In genomic region chr4:74262522-74262921, GRCh38 we compare ENCODE assay signal across 35 cellular contexts. TPM values are rescaled to one million over a fixed set of nuclear protein-coding genes. Genes with fewer than 3 reads are reported as not detected.
DNase-seq lines count a peak whose midpoint lies in the region; ATAC-seq and TF ChIP-seq lines count a peak whose summit lies in the region.
"Had no signal": no experiment of that assay in that cellular context is flagged by ENCODE, and none has a peak within 500 bp of the region (broad histone marks: within the 10 kb centered on the region; RNA-seq: fewer than 3 reads in every experiment).

No MANE protein-coding gene starts in this region.

- H3K4me2 ChIP-seq in GM23248 (ENCODE audit: unreplicated experiment) (no peak overlapping the region), SK-N-SH (no peak overlapping the region)

- in situ Hi-C loops in GM23248 (cut with MboI): no loop called here

- TF ChIP-seq RAD21 in SK-N-SH (IDR thresholded peaks at IDR 0.05; ENCODE audit: low read length): no peak

- no peak for ATAC-seq in activated T-helper 17 cell treated with anti-CD3 and anti-CD28 coated beads, Interleukin-2, amount 50 U/mL, for 72 hours (replicated peaks)
- ATAC-seq: activated CD4-positive, CD25-positive, alpha-beta regulatory T cell treated with anti-CD3 and anti-CD28 coated beads, Interleukin-2, amount 50 U/mL, for 24 hours; HepG2; left ventricle myocardium superior; stimulated activated naive CD8-positive, alpha-beta T cell treated with anti-CD3 and anti-CD28 coated beads, Interleukin-15, Interleukin-2, amounts not matched to agents 100 U/mL and 50 U/mL, for 24 hours; T-helper 17 cell; upper lobe of right lung had no signal

- H3K4me3 ChIP-seq in GM23248: no peak overlapping the region
- no peak overlapping the region for H3K4me3 ChIP-seq in SK-N-SH (ENCODE audit: low read depth in 2 of 2, low read length in 1 of 2)
- H3K4me3 ChIP-seq in epithelial cell of esophagus (ENCODE audit: low read length): no peak overlapping the region
- H3K4me3 ChIP-seq: adrenal gland, colonic mucosa, SK-N-MC, upper lobe of right lung had no signal

- H3K9me3 ChIP-seq in GM23248 (ENCODE audit: low read depth) (no peaks in the 10 kb centered on the region), SK-N-SH (no peaks in the 10 kb centered on the region)
- H3K9me3 ChIP-seq: adrenal gland, colonic mucosa, upper lobe of right lung had no signal

- H3K4me1 ChIP-seq in GM23248 (ENCODE audit: insufficient read depth): no peaks in the 10 kb centered on the region
- H3K4me1 ChIP-seq in SK-N-SH (ENCODE audit: control insufficient read depth in 1 of 2, insufficient read depth in 2 of 2, low read depth in 1 of 2, low read length in 1 of 2): no peaks in the 10 kb centered on the region; a peak in 1 of 4 replicates
- H3K4me1 ChIP-seq: colonic mucosa, upper lobe of right lung had no signal

- no peak overlapping the region for H3K4me3 Mint-ChIP-seq in activated T-helper 17 cell treated with anti-CD3 and anti-CD28 coated beads, Interleukin-2, amount 50 U/mL, for 72 hours
- H3K4me3 Mint-ChIP-seq: activated CD4-positive, alpha-beta memory T cell treated with anti-CD3 and anti-CD28 coated beads for 36 hours; activated naive CD4-positive, alpha-beta T cell treated with anti-CD3 and anti-CD28 coated beads for 36 hours; activated T-helper 1 cell treated with anti-CD3 and anti-CD28 coated beads, Interleukin-12 subunit alpha, Interleukin-12 subunit beta, Interleukin-2, Interleukin-4 antibody, amounts not matched to agents 30 ng/mL and 10 ng/mL and 1 ng/mL, durations not matched to agents 14 hours and 24 hours and 36 hours; T-helper 17 cell had no signal

- DNase-seq in DMS53 (lab: John Stamatoyannopoulos, UW) (peak; percentile 46), DMS53 treated with DMSO at 0.1 percent for 48 hours (lab: John Stamatoyannopoulos, UW; ENCODE audit: unreplicated experiment) (no peak), GM23248 (peak; percentile 13), SK-N-SH (peak; percentile 6), epithelial cell of esophagus (ENCODE audit: low read depth) (peak; percentile 21), SW 1271 (lab: John Stamatoyannopoulos, UW) (no peak)
- DNase-seq in stimulated activated CD4-positive, alpha-beta T cell treated with anti-CD3 and anti-CD28 coated beads, Interleukin-1b, Interleukin-23, amount 100 ng/mL, for 48 hours: no peak
- DNase-seq: activated CD4-positive, alpha-beta memory T cell treated with anti-CD3 and anti-CD28 coated beads for 36 hours; activated CD8-positive, alpha-beta memory T cell treated with anti-CD3 and anti-CD28 coated beads, Interleukin-2, amount 50 U/mL, for 4 hours; activated naive CD4-positive, alpha-beta T cell treated with anti-CD3 and anti-CD28 coated beads for 36 hours; adrenal gland; C1 segment of cervical spinal cord; colonic mucosa; DND-41; effector memory CD4-positive, alpha-beta T cell; HCEC 1CT; Kasumi-1; kidney; left ventricle myocardium superior; NCI-H187 treated with DMSO at 0.1 percent for 48 hours; NCI-H345; NCI-H82; small intestine; stimulated activated naive CD8-positive, alpha-beta T cell treated with anti-CD3 and anti-CD28 coated beads, Interleukin-15, Interleukin-2, amounts not matched to agents 100 U/mL and 50 U/mL, for 24 hours; T-helper 17 cell; upper lobe of right lung had no signal

- no peak overlapping the region for H3K27ac Mint-ChIP-seq in activated T-helper 17 cell treated with anti-CD3 and anti-CD28 coated beads, Interleukin-2, amount 50 U/mL, for 72 hours
- H3K27ac Mint-ChIP-seq: activated CD4-positive, alpha-beta memory T cell treated with anti-CD3 and anti-CD28 coated beads for 36 hours; activated naive CD4-positive, alpha-beta T cell treated with anti-CD3 and anti-CD28 coated beads for 36 hours; activated T-helper 1 cell treated with anti-CD3 and anti-CD28 coated beads, Interleukin-12 subunit alpha, Interleukin-12 subunit beta, Interleukin-2, Interleukin-4 antibody, amounts not matched to agents 30 ng/mL and 10 ng/mL and 1 ng/mL, durations not matched to agents 14 hours and 24 hours and 36 hours; T-helper 17 cell had no signal

- POLR2A ChIA-PET in SK-N-SH (lab: Yijun Ruan, JAX): interaction anchor here (0.5 kb wide), 1 partner anchor 1385 kb away, joined by 3 read pairs; no protein-coding TSS in a partner anchor

- CTCF ChIA-PET in SK-N-SH (lab: Yijun Ruan, JAX): no interaction called here

- H3K27ac ChIP-seq in GM23248 (no peak overlapping the region), SK-N-SH (ENCODE audit: low read depth in 2 of 2, low read length in 1 of 2) (no peak overlapping the region)
- H3K27ac ChIP-seq: 22Rv1, adrenal gland, colonic mucosa, SK-N-MC, upper lobe of right lung had no signal

- H4K20me1 ChIP-seq in GM23248 (ENCODE audit: insufficient read depth) (no peaks in the 10 kb centered on the region), SK-N-SH (ENCODE audit: insufficient read depth) (no peaks in the 10 kb centered on the region)

- H3K9me3 Mint-ChIP-seq in activated T-helper 17 cell treated with anti-CD3 and anti-CD28 coated beads, Interleukin-2, amount 50 U/mL, for 72 hours: no peaks in the 10 kb centered on the region
- H3K9me3 Mint-ChIP-seq: activated CD4-positive, alpha-beta memory T cell treated with anti-CD3 and anti-CD28 coated beads for 36 hours; activated naive CD4-positive, alpha-beta T cell treated with anti-CD3 and anti-CD28 coated beads for 36 hours; activated T-helper 1 cell treated with anti-CD3 and anti-CD28 coated beads, Interleukin-12 subunit alpha, Interleukin-12 subunit beta, Interleukin-2, Interleukin-4 antibody, amounts not matched to agents 30 ng/mL and 10 ng/mL and 1 ng/mL, durations not matched to agents 14 hours and 24 hours and 36 hours had no signal

- H2AFZ ChIP-seq in GM23248 (no peak overlapping the region), SK-N-SH (ENCODE audit: low read depth) (no peak overlapping the region)

- TF ChIP-seq EP300 in SK-N-SH (IDR thresholded peaks at IDR 0.05; ENCODE audit: borderline replicate concordance in 1 of 2, low read depth in 1 of 2, low read length in 1 of 2): peak in 1 of 2 experiments; percentile 46; a peak in 1 of 4 replicates

- H3K79me2 ChIP-seq in GM23248 (ENCODE audit: insufficient read depth) (no peaks in the 10 kb centered on the region), SK-N-SH (ENCODE audit: insufficient read depth) (no peaks in the 10 kb centered on the region)

- H3K36me3 ChIP-seq in GM23248 (ENCODE audit: low read depth) (no peaks in the 10 kb centered on the region), SK-N-SH (replicated peaks in 1 of 2; ENCODE audit: control insufficient read depth in 1 of 2, insufficient read depth in 2 of 2, low read length in 1 of 2) (no peaks in the 10 kb centered on the region)
- H3K36me3 ChIP-seq: adrenal gland, colonic mucosa, upper lobe of right lung had no signal

- H3K9me2 ChIP-seq in GM23248 (ENCODE audit: insufficient read depth) (no peaks in the 10 kb centered on the region), SK-N-SH (no peaks in the 10 kb centered on the region)

- no peak for TF ChIP-seq CTCF in SK-N-SH (IDR thresholded peaks at IDR 0.05)
- TF ChIP-seq CTCF in epithelial cell of esophagus (IDR thresholded peaks at IDR 0.05; ENCODE audit: insufficient read depth, low read depth, low read length, missing control alignments): no peak

- H3K4me1 Mint-ChIP-seq in activated T-helper 17 cell treated with anti-CD3 and anti-CD28 coated beads, Interleukin-2, amount 50 U/mL, for 72 hours: no peaks in the 10 kb centered on the region
- H3K4me1 Mint-ChIP-seq: T-helper 17 cell had no signal

- H3F3A ChIP-seq in GM23248 (ENCODE audit: insufficient read depth) (peaks cover under 1% of the 10 kb centered on the region; the same call in 1 of the 2 replicates), SK-N-SH (replicated peaks; ENCODE audit: insufficient read depth) (no peaks in the 10 kb centered on the region)

- no peaks in the 10 kb centered on the region for H3K27me3 Mint-ChIP-seq in activated T-helper 17 cell treated with anti-CD3 and anti-CD28 coated beads, Interleukin-2, amount 50 U/mL, for 72 hours
- H3K27me3 Mint-ChIP-seq: activated CD4-positive, alpha-beta memory T cell treated with anti-CD3 and anti-CD28 coated beads for 36 hours; T-helper 17 cell had no signal

- no peaks in the 10 kb centered on the region for H3K36me3 Mint-ChIP-seq in activated T-helper 17 cell treated with anti-CD3 and anti-CD28 coated beads, Interleukin-2, amount 50 U/mL, for 72 hours (ENCODE audit: low read depth)
- H3K36me3 Mint-ChIP-seq: activated CD4-positive, alpha-beta memory T cell treated with anti-CD3 and anti-CD28 coated beads for 36 hours had no signal

- H3K27me3 ChIP-seq in GM23248 (replicated peaks; ENCODE audit: insufficient read depth) (no peaks in the 10 kb centered on the region), SK-N-SH (ENCODE audit: insufficient read depth) (no peaks in the 10 kb centered on the region)
- H3K27me3 ChIP-seq: adrenal gland, colonic mucosa, upper lobe of right lung had no signal

- H3K9ac ChIP-seq in GM23248 (no peak overlapping the region), SK-N-SH (no peak overlapping the region)

TF ChIP-seq in SK-N-SH, 30 proteins besides CTCF, POLR2A, EP300 and RAD21 (continues in another document):
- TF ChIP-seq ELF1 (IDR thresholded peaks at IDR 0.05) (no peak), PBX3 (IDR thresholded peaks at IDR 0.05) (peak; percentile 72), YY1 (IDR thresholded peaks at IDR 0.05; ENCODE audit: low read depth) (no peak), USF1 (IDR thresholded peaks at IDR 0.05; ENCODE audit: borderline replicate concordance, low read depth) (no peak)

RNA-seq across cellular contexts. Expression of gene EPGN, which starts 45.7 kb away (rescaled TPM):
- 0.86 TPM in 1 of 2 replicates, not detected in the other for total RNA-seq in GM23248 (2014; rRNA removed; shearing (Covaris generic))
- polyA plus RNA-seq in GM23248 (2016; fragmentation: Nextera tagmentation; extraction: Ambion mirVana) (0.46 TPM in 1 of 2 replicates, not detected in the other), SK-N-SH (2012; rRNA removed) (0.23 and 0.52 TPM in 2 replicates)
- polyA plus RNA-seq in SK-N-SH (2012; cell fraction: cytosol; rRNA removed): 0.38 and 0.76 TPM in 2 replicates
- polyA plus RNA-seq in SK-N-SH (2012; cell fraction: nucleus; rRNA removed): 0.09 and 0.20 TPM in 2 replicates
- total RNA-seq in activated T-helper 17 cell treated with anti-CD3 and anti-CD28 coated beads, Interleukin-2, amount 50 U/mL, for 72 hours: not detected
- total RNA-seq: activated CD4-positive, alpha-beta memory T cell treated with anti-CD3 and anti-CD28 coated beads for 36 hours; activated naive CD4-positive, alpha-beta T cell treated with anti-CD3 and anti-CD28 coated beads for 36 hours; activated T-helper 1 cell treated with anti-CD3 and anti-CD28 coated beads, Interleukin-12 subunit alpha, Interleukin-12 subunit beta, Interleukin-2, Interleukin-4 antibody, amounts not matched to agents 30 ng/mL and 10 ng/mL and 1 ng/mL, durations not matched to agents 14 hours and 24 hours and 36 hours; colonic mucosa; HepG2; mesenteric fat pad; myocyte; OCI-LY7; T-helper 17 cell had no signal
- polyA plus RNA-seq: HepG2, small intestine had no signal

Comparison
In these comparisons a context has a peak if more than half of its experiments do, and no peak if none do; other contexts are left out.
1. DNase-seq: peak in DMS53 (single experiment), GM23248 (single experiment), SK-N-SH (single experiment) and epithelial cell of esophagus (single experiment); none in DMS53 treated with DMSO at 0.1 percent for 48 hours (single experiment), SW 1271 (0 of 2) and stimulated activated CD4-positive, alpha-beta T cell treated with anti-CD3 and anti-CD28 coated beads, Interleukin-1b, Interleukin-23, amount 100 ng/mL, for 48 hours (single experiment).